25 cellular contexts compared by ENCODE assay signal in the genomic region with DNA sequence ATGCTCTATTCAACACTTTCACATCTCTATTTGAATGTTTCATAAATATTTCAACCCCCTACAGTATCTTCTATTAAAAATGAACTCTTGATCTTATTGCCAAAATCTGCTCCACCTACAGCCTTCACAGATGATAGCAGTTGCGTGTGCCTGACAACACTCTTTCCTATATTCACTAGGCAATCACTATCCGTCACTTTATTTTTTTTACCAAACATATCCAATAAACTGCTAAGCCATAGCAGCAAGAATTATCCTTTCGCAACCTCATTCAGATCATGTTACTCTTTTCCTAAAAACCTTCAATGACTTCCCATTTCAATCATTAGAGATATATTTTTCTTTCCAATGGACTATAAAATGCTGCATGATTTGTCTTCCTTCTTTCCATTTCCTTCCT.
"Had no signal": no experiment of that assay in that cellular context is flagged by ENCODE, and none has a peak within 500 bp of the region (broad histone marks: within the 10 kb centered on the region; RNA-seq: fewer than 3 reads in every experiment).

No MANE protein-coding gene starts in this region.

- H3K36me3 ChIP-seq: left ventricle myocardium inferior, neutrophil, right atrium auricular region, right lobe of liver, tibial nerve, uterus had no signal

- H3K9me3 Mint-ChIP-seq: nephron progenitor cell had no signal

- H3K9me3 ChIP-seq: neutrophil, right lobe of liver, uterus had no signal

- H3K27me3 Mint-ChIP-seq: naive B cell; stimulated activated memory B cell treated with anti-CD40 and anti-IgM and Interleukin-4, amounts not matched to agents 10 μg/mL and 1 μg/mL and 100 μg/mL, for 72 hours; stimulated activated naive CD8-positive, alpha-beta T cell treated with anti-CD3 and anti-CD28 coated beads, Interleukin-15, amount 100 ng/mL, for 72 hours; type B pancreatic cell had no signal

- ATAC-seq: natural killer cell; right lobe of liver; stimulated activated memory B cell treated with anti-CD40 and anti-IgM and Interleukin-4, amounts not matched to agents 10 μg/mL and 1 μg/mL and 100 μg/mL, for 72 hours; stimulated activated naive CD8-positive, alpha-beta T cell treated with anti-CD3 and anti-CD28 coated beads, Interleukin-15, amount 100 ng/mL, for 72 hours had no signal

- H3K36me3 Mint-ChIP-seq: naive B cell; stimulated activated memory B cell treated with anti-CD40 and anti-IgM and Interleukin-4, amounts not matched to agents 10 μg/mL and 1 μg/mL and 100 μg/mL, for 72 hours; type B pancreatic cell had no signal

- DNase-seq: islet precursor cell; left ventricle myocardium inferior; mesendoderm; naive B cell; natural killer cell; nephron progenitor cell; occipital lobe; right lobe of liver; stimulated activated CD4-positive, alpha-beta T cell treated with anti-CD3 and anti-CD28 coated beads, Interleukin-1b, Interleukin-23, amount 100 ng/mL, for 48 hours; stimulated activated CD4-positive, alpha-beta T cell treated with anti-CD3 and anti-CD28 coated beads, Interleukin-2, amount 100 ng/mL, for 48 hours; stimulated activated CD4-positive, alpha-beta T cell treated with anti-CD3 and anti-CD28 coated beads, Interleukin-4, amount 100 ng/mL, for 4 hours; stimulated activated CD8-positive, alpha-beta memory T cell treated with anti-CD3 and anti-CD28 coated beads, Interleukin-4, amount 100 ng/mL, for 48 hours; stimulated activated naive CD4-positive, alpha-beta T cell treated with Interleukin-2 at 50 U/mL for 16 hours; stimulated activated naive CD8-positive, alpha-beta T cell treated with anti-CD3 and anti-CD28 coated beads, Interleukin-15, amount 100 ng/mL, for 72 hours; substantia nigra; uterus had no signal

- H3K27ac Mint-ChIP-seq: mesothelial cell of epicardium; naive B cell; natural killer cell; nephron progenitor cell; progenitor cell of endocrine pancreas; stimulated activated memory B cell treated with anti-CD40 and anti-IgM and Interleukin-4, amounts not matched to agents 10 μg/mL and 1 μg/mL and 100 μg/mL, for 72 hours; stimulated activated naive CD8-positive, alpha-beta T cell treated with anti-CD3 and anti-CD28 coated beads, Interleukin-15, amount 100 ng/mL, for 72 hours; type B pancreatic cell had no signal

- H3K4me1 Mint-ChIP-seq: naive B cell; natural killer cell; stimulated activated memory B cell treated with anti-CD40 and anti-IgM and Interleukin-4, amounts not matched to agents 10 μg/mL and 1 μg/mL and 100 μg/mL, for 72 hours; stimulated activated naive CD8-positive, alpha-beta T cell treated with anti-CD3 and anti-CD28 coated beads, Interleukin-15, amount 100 ng/mL, for 72 hours had no signal

- H3K4me1 ChIP-seq: left ventricle myocardium inferior, right atrium auricular region, right lobe of liver, uterus had no signal

- H3K27me3 ChIP-seq: neutrophil, right atrium auricular region, right lobe of liver, tibial nerve, uterus had no signal

- H3K4me2 ChIP-seq: smooth muscle cell had no signal

- H3K4me3 Mint-ChIP-seq: mesothelial cell of epicardium; naive B cell; natural killer cell; nephron progenitor cell; stimulated activated memory B cell treated with anti-CD40 and anti-IgM and Interleukin-4, amounts not matched to agents 10 μg/mL and 1 μg/mL and 100 μg/mL, for 72 hours; stimulated activated naive CD8-positive, alpha-beta T cell treated with anti-CD3 and anti-CD28 coated beads, Interleukin-15, amount 100 ng/mL, for 72 hours; type B pancreatic cell had no signal

- H3K27ac ChIP-seq: left ventricle myocardium inferior, neutrophil, right atrium auricular region, right lobe of liver, tibial nerve, uterus had no signal

- H3K4me3 ChIP-seq: left ventricle myocardium inferior, lung, right atrium auricular region, right lobe of liver, smooth muscle cell, tibial nerve, uterus had no signal
